ENCODE assay signal across 16 cellular contexts in the genomic region with DNA sequence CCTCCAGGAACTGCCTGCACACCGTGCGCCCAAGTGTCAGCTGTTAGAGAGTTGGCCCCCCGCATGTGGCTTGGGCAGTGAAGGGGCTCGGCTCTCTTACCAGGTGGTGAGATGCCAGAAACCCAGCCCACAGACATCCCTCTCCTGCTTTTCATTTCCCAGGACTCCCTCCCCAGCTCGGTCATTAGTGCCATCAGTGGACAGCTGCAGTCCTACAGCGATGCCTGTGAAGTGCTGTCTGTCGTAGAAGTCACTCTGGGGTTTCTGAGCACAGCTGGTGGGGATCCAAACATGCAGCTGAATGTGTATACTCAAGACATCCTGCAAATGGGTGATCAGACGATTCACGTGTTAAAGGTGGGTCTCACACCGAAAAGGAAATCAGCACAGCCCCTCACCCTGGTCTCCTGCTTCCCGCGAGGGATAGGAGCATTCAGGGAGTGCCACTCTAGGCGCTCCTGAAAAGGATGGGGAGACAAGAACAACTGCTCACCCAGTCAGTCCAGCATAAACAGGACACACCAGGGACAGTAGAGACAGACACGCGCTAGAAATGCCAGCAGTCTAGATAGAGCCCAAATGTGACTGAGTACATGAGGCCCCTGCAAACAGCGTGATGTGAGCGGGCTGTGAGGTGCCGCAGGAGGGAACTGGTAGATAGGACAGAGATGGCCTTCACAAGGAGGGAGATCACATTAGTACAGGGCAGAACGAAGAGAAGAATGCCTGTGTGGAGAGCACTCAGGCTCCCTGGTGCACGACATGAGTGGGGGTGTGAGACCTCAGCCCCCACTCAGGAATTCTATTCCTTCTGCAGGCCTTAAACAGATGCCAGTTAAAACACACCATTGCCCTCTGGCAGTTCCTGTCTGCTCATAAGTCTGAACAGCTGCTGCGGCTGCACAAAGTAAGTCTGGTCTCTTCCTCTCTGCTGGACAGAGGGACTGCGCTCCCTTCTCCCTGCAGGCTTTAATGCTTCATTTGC. TPM values are rescaled to one million over a fixed set of nuclear protein-coding genes. Genes with fewer than 3 reads are reported as not detected.
DNase-seq lines count a peak whose midpoint lies in the region; ATAC-seq and TF ChIP-seq lines count a peak whose summit lies in the region.
"Had no signal": no experiment of that assay in that cellular context is flagged by ENCODE, and none has a peak within 500 bp of the region (broad histone marks: within the 10 kb centered on the region; RNA-seq: fewer than 3 reads in every experiment).

No MANE protein-coding gene starts in this region.

- peak overlapping the region; percentile 46 for H3K27ac Mint-ChIP-seq in activated CD4-positive, alpha-beta T cell treated with anti-CD3 and anti-CD28 coated beads, Interleukin-2, amount 10 ng/mL, durations not matched to agents 7 days and 5 days
- H3K27ac Mint-ChIP-seq in activated T-helper 2 cell treated with anti-CD3 and anti-CD28 coated beads, Interferon-gamma antibody, Interleukin-2, Interleukin-4, amounts not matched to agents 10 μg/mL and 5 μg/mL and 100 μg/mL, durations not matched to agents 14 hours and 24 hours and 36 hours = peak overlapping the region; percentile 46
- H3K27ac Mint-ChIP-seq: activated CD8-positive, alpha-beta T cell treated with anti-CD3 and anti-CD28 coated beads for 36 hours had no signal

- CTCF ChIA-PET in activated CD4-positive, alpha-beta T cell treated with anti-CD3 and anti-CD28 coated beads, Interleukin-2, amount 10 ng/mL, durations not matched to agents 7 days and 5 days (lab: Charles Lee) = interaction anchor here (0.8 kb wide), 1 partner anchor 12 kb away, joined by 3 read pairs; no protein-coding TSS in a partner anchor

- DNase-seq in activated CD4-positive, alpha-beta T cell treated with anti-CD3 and anti-CD28 coated beads, Interleukin-2, amount 10 ng/mL, durations not matched to agents 7 days and 5 days = no peak
- no peak for DNase-seq in activated CD4-positive, alpha-beta T cell treated with anti-CD3 and anti-CD28 coated beads for 48 hours
- no peak for DNase-seq in activated T-helper 2 cell treated with anti-CD3 and anti-CD28 coated beads, Interferon-gamma antibody, Interleukin-2, Interleukin-4, amounts not matched to agents 10 μg/mL and 5 μg/mL and 100 μg/mL, durations not matched to agents 14 hours and 24 hours and 36 hours (ENCODE audit: low spot score)
- peak; percentile 58 for DNase-seq in left kidney (ENCODE audit: low read depth, low spot score)
- peak; percentile 9 for DNase-seq in smooth muscle cell of the brain vasculature (ENCODE audit: low read depth, low spot score)
- DNase-seq in occipital lobe (lab: John Stamatoyannopoulos, UW) = no peak
- no peak for DNase-seq in cerebellum (ENCODE audit: low spot score)
- DNase-seq in omental fat pad (ENCODE audit: low spot score) = no peak
- DNase-seq: activated CD8-positive, alpha-beta T cell treated with anti-CD3 and anti-CD28 coated beads for 36 hours; activated gamma-delta T cell treated with Interleukin-2 at 50 U/mL for 16 hours; body of pancreas; GOT3; left ventricle myocardium superior; NCI-H1436 treated with DMSO at 0.1 percent for 48 hours; NCI-H226; Right ventricle myocardium superior had no signal

- intact Hi-C loops in activated T-helper 2 cell treated with anti-CD3 and anti-CD28 coated beads, Interferon-gamma antibody, Interleukin-2, Interleukin-4, amounts not matched to agents 10 μg/mL and 5 μg/mL and 100 μg/mL, durations not matched to agents 14 hours and 24 hours and 36 hours (cut with micrococcal nuclease) = no loop called here

- POLR2A ChIA-PET in activated CD4-positive, alpha-beta T cell treated with anti-CD3 and anti-CD28 coated beads, Interleukin-2, amount 10 ng/mL, durations not matched to agents 7 days and 5 days (lab: Charles Lee) = no interaction called here

- H3K9me3 Mint-ChIP-seq in activated CD4-positive, alpha-beta T cell treated with anti-CD3 and anti-CD28 coated beads, Interleukin-2, amount 10 ng/mL, durations not matched to agents 7 days and 5 days = no peaks in the 10 kb centered on the region
- H3K9me3 Mint-ChIP-seq in activated T-helper 2 cell treated with anti-CD3 and anti-CD28 coated beads, Interferon-gamma antibody, Interleukin-2, Interleukin-4, amounts not matched to agents 10 μg/mL and 5 μg/mL and 100 μg/mL, durations not matched to agents 14 hours and 24 hours and 36 hours = no peaks in the 10 kb centered on the region
- H3K9me3 Mint-ChIP-seq: activated CD8-positive, alpha-beta T cell treated with anti-CD3 and anti-CD28 coated beads for 36 hours had no signal

- H3K4me3 Mint-ChIP-seq in activated CD4-positive, alpha-beta T cell treated with anti-CD3 and anti-CD28 coated beads, Interleukin-2, amount 10 ng/mL, durations not matched to agents 7 days and 5 days = no peak overlapping the region
- no peak overlapping the region for H3K4me3 Mint-ChIP-seq in activated T-helper 2 cell treated with anti-CD3 and anti-CD28 coated beads, Interferon-gamma antibody, Interleukin-2, Interleukin-4, amounts not matched to agents 10 μg/mL and 5 μg/mL and 100 μg/mL, durations not matched to agents 14 hours and 24 hours and 36 hours (ENCODE audit: low read depth)
- H3K4me3 Mint-ChIP-seq: activated CD8-positive, alpha-beta T cell treated with anti-CD3 and anti-CD28 coated beads for 36 hours had no signal

- H3K4me1 Mint-ChIP-seq in activated CD4-positive, alpha-beta T cell treated with anti-CD3 and anti-CD28 coated beads, Interleukin-2, amount 10 ng/mL, durations not matched to agents 7 days and 5 days = no peaks in the 10 kb centered on the region
- H3K4me1 Mint-ChIP-seq in activated T-helper 2 cell treated with anti-CD3 and anti-CD28 coated beads, Interferon-gamma antibody, Interleukin-2, Interleukin-4, amounts not matched to agents 10 μg/mL and 5 μg/mL and 100 μg/mL, durations not matched to agents 14 hours and 24 hours and 36 hours (ENCODE audit: low read depth) = no peaks in the 10 kb centered on the region

- no peak for ATAC-seq in omental fat pad (ENCODE audit: low FRiP score)
- ATAC-seq: activated CD8-positive, alpha-beta T cell treated with anti-CD3 and anti-CD28 coated beads for 36 hours; body of pancreas; left ventricle myocardium superior had no signal

- H3K27me3 Mint-ChIP-seq in activated CD4-positive, alpha-beta T cell treated with anti-CD3 and anti-CD28 coated beads, Interleukin-2, amount 10 ng/mL, durations not matched to agents 7 days and 5 days = no peaks in the 10 kb centered on the region
- H3K27me3 Mint-ChIP-seq in activated T-helper 2 cell treated with anti-CD3 and anti-CD28 coated beads, Interferon-gamma antibody, Interleukin-2, Interleukin-4, amounts not matched to agents 10 μg/mL and 5 μg/mL and 100 μg/mL, durations not matched to agents 14 hours and 24 hours and 36 hours (ENCODE audit: low read depth) = no peaks in the 10 kb centered on the region
- H3K27me3 Mint-ChIP-seq: activated CD8-positive, alpha-beta T cell treated with anti-CD3 and anti-CD28 coated beads for 36 hours had no signal

- H3K36me3 Mint-ChIP-seq in activated CD4-positive, alpha-beta T cell treated with anti-CD3 and anti-CD28 coated beads, Interleukin-2, amount 10 ng/mL, durations not matched to agents 7 days and 5 days (ENCODE audit: low read depth) = peaks cover 77% of the 10 kb centered on the region
- H3K36me3 Mint-ChIP-seq in activated T-helper 2 cell treated with anti-CD3 and anti-CD28 coated beads, Interferon-gamma antibody, Interleukin-2, Interleukin-4, amounts not matched to agents 10 μg/mL and 5 μg/mL and 100 μg/mL, durations not matched to agents 14 hours and 24 hours and 36 hours (ENCODE audit: low read depth) = peaks cover 87% of the 10 kb centered on the region

- no peak for TF ChIP-seq CTCF in omental fat pad (IDR thresholded peaks at IDR 0.05)

RNA-seq across cellular contexts. Expression of gene ENDOV, which starts 25.7 kb away (rescaled TPM):
- 10 to 100 TPM; 16.6 to 17.1 TPM for total RNA-seq in activated CD4-positive, alpha-beta T cell treated with anti-CD3 and anti-CD28 coated beads, Interleukin-2, amount 10 ng/mL, durations not matched to agents 7 days and 5 days
- 16.1 and 16.8 TPM in 2 replicates for total RNA-seq in activated T-helper 2 cell treated with anti-CD3 and anti-CD28 coated beads, Interferon-gamma antibody, Interleukin-2, Interleukin-4, amounts not matched to agents 10 μg/mL and 5 μg/mL and 100 μg/mL, durations not matched to agents 14 hours and 24 hours and 36 hours
- total RNA-seq in occipital lobe (11.5 TPM), cerebellum (23.6 TPM), omental fat pad (10 to 100 TPM in 1 of 4 donors, 1 to 10 TPM in 3; 6.9 to 16.6 (median 8.1) TPM)

Comparison
In these comparisons a context has a peak if more than half of its experiments do, and no peak if none do; other contexts are left out.
1. DNase-seq: peak in left kidney (single experiment) and smooth muscle cell of the brain vasculature (single experiment); none in activated CD4-positive, alpha-beta T cell treated with anti-CD3 and anti-CD28 coated beads, Interleukin-2, amount 10 ng/mL, durations not matched to agents 7 days and 5 days (single experiment), activated CD4-positive, alpha-beta T cell treated with anti-CD3 and anti-CD28 coated beads for 48 hours (single experiment), activated T-helper 2 cell treated with anti-CD3 and anti-CD28 coated beads, Interferon-gamma antibody, Interleukin-2, Interleukin-4, amounts not matched to agents 10 μg/mL and 5 μg/mL and 100 μg/mL, durations not matched to agents 14 hours and 24 hours and 36 hours (single experiment), occipital lobe (single experiment), cerebellum (single experiment) and omental fat pad (single experiment).